ENCODE assay signal across 34 cellular contexts in the genomic region with DNA sequence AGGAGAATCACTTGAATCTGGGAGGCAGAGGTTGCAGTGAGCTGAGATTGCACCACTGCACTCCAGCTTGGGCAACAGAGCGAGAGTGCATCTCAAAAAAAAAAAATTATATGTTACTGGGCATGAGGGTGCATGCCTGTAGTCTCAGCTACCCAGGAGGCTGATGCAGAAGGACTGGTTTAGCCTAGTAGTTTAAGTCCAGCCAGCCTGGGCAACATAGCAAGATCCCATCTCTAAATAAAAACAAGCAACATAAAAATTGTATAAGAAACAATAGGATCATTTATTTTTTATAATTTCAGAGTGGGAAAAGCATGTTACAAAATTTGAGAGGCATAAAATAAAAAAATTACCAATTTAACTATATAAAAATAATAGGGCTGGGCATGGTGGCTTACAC.
"Had no signal": no experiment of that assay in that cellular context is flagged by ENCODE, and none has a peak within 500 bp of the region (broad histone marks: within the 10 kb centered on the region; RNA-seq: fewer than 3 reads in every experiment).

No MANE protein-coding gene starts in this region.

- H3K9me3 ChIP-seq: MG63 had no signal

- H3K36me3 ChIP-seq: MG63 had no signal

- H3K27me3 ChIP-seq: MG63 had no signal

- H3K4me3 ChIP-seq: MG63 had no signal

- DNase-seq: Karpas-422, Kasumi-1, MG63, MM.1S, MV-4-11, NCI-H1048, NCI-H1092, NCI-H1092 treated with DMSO at 0.1 percent for 48 hours, NCI-H1105, NCI-H1105 treated with DMSO at 0.1 percent for 48 hours, NCI-H1417, NCI-H1417 treated with DMSO at 0.1 percent for 48 hours, NCI-H1436, NCI-H1436 treated with DMSO at 0.1 percent for 48 hours, NCI-H146, NCI-H1694, NCI-H1694 treated with DMSO at 0.1 percent for 48 hours, NCI-H187, NCI-H187 treated with DMSO at 0.1 percent for 48 hours, NCI-H1930, NCI-H2029, NCI-H2029 treated with DMSO at 0.1 percent for 48 hours, NCI-H2081, NCI-H2081 treated with DMSO at 0.1 percent for 48 hours, NCI-H2107, NCI-H2171, NCI-H2171 treated with DMSO at 0.1 percent for 48 hours, NCI-H2227 treated with DMSO at 0.1 percent for 48 hours, NCI-H226, NCI-H345, NCI-H446, NCI-H446 treated with DMSO at 0.1 percent for 48 hours, NCI-H510A, NCI-H510A treated with DMSO at 0.1 percent for 48 hours had no signal
